Comparison of ENCODE assay signal across 24 cellular contexts in the genomic region with DNA sequence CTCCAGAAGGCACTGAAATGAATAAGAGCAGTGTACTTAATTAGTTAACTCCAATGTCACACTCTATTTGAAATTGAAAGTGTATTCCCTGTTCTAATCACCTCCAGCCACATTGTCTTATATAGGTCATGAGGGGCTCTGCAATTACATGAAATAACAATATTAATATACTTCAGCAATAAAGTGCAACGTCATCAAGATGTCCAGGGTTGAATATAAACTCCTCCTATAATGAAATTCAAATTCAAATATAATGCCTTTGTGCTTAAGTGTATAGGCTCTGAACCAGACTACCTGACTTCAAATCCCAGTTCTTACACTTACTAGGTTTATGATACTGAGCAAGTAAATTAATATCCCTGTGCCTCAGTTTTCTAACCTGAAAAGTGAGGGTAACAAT.
DNase-seq lines count a peak whose midpoint lies in the region; ATAC-seq, FAIRE-seq and TF ChIP-seq lines count a peak whose summit lies in the region.
"Had no signal": no experiment of that assay in that cellular context is flagged by ENCODE, and none has a peak within 500 bp of the region (broad histone marks: within the 10 kb centered on the region; RNA-seq: fewer than 3 reads in every experiment).

No MANE protein-coding gene starts in this region.

- no peak overlapping the region for H3K4ac ChIP-seq in IMR-90 (ENCODE audit: low read depth, low read length)

- H2BK15ac ChIP-seq in IMR-90 (ENCODE audit: low read depth, low read length): no peak overlapping the region

- DNase-seq in HepG2 (ENCODE audit: low spot score) (no peak), right lobe of liver (no peak), IMR-90 (no peak), Calu3 (no peak)
- DNase-seq: 8988T; AML-193; Caco-2; CD4-positive, alpha-beta T cell; CD8-positive, alpha-beta T cell; DMS153; DMS53; DMS79; DND-41; EL; GDM1 had no signal

- no peaks in the 10 kb centered on the region for H3K36me3 ChIP-seq in HepG2 (replicated peaks in 1 of 2; ENCODE audit: control insufficient read depth in 1 of 2, insufficient read depth in 2 of 2, low read length in 2 of 2)
- H3K36me3 ChIP-seq in right lobe of liver: no peaks in the 10 kb centered on the region
- no peaks in the 10 kb centered on the region for H3K36me3 ChIP-seq in IMR-90 (ENCODE audit: control insufficient read depth, insufficient read depth, low read length)
- H3K36me3 ChIP-seq: BLaER1 treated with 17β-estradiol and CSF1 and Interleukin-3, amounts not matched to agents 10 nM and 100 nM had no signal

- H4K91ac ChIP-seq in IMR-90 (ENCODE audit: insufficient read depth, low read depth, low read length): no peak overlapping the region

- H3K27me3 ChIP-seq in HepG2 (ENCODE audit: control insufficient read depth in 1 of 2, insufficient read depth in 2 of 2, low read length in 2 of 2) (no peaks in the 10 kb centered on the region), right lobe of liver (no peaks in the 10 kb centered on the region), IMR-90 (ENCODE audit: control insufficient read depth, insufficient read depth, low read length) (no peaks in the 10 kb centered on the region)
- H3K27me3 ChIP-seq: BLaER1 treated with 17β-estradiol and CSF1 and Interleukin-3, amounts not matched to agents 10 nM and 100 nM had no signal

- no peak overlapping the region for H4K5ac ChIP-seq in IMR-90 (ENCODE audit: low read depth, low read length)

- TF ChIP-seq EP300 in HepG2 (IDR thresholded peaks at IDR 0.05; ENCODE audit: low read depth in 2 of 2, low read length in 2 of 2) (no peak), HepG2 (CRISPR knock-in tag; IDR thresholded peaks at IDR 0.05; ENCODE audit: borderline replicate concordance) (no peak)

- in situ Hi-C loops in HepG2 (cut with HindIII; ENCODE audit: extremely low pct_ligation_motif_present, low pct_unique_long_range_greater_than_20kb): no loop called here
- in situ Hi-C loops in IMR-90 (cut with MboI; ENCODE audit: low sequenced_read_pairs): no loop called here

- no peak for TF ChIP-seq POLR2A in HepG2 (IDR thresholded peaks at IDR 0.05; ENCODE audit: insufficient read depth in 1 of 2, low read depth in 2 of 2, low read length in 2 of 2)
- TF ChIP-seq POLR2A in right lobe of liver (IDR thresholded peaks at IDR 0.05): no peak
- no peak for TF ChIP-seq POLR2A in IMR-90 (IDR thresholded peaks at IDR 0.05; ENCODE audit: low read depth, low read length)

- no peak overlapping the region for H2BK5ac ChIP-seq in IMR-90 (ENCODE audit: low read depth, low read length, poor library complexity, severe bottlenecking)

- dilution Hi-C loops in IMR-90 (cut with HindIII; ENCODE audit: low sequenced_read_pairs, unreplicated experiment): no loop called here

- intact Hi-C loops in HepG2 (cut with micrococcal nuclease; ENCODE audit: unreplicated experiment): no loop called here
- intact Hi-C loops in right lobe of liver (cut with DNase I): no loop called here
- intact Hi-C loops in IMR-90 (cut with micrococcal nuclease): no loop called here
- intact Hi-C loops in Calu3 (cut with micrococcal nuclease; ENCODE audit: unreplicated experiment): no loop called here

- no peaks in the 10 kb centered on the region for H3K36me3 Mint-ChIP-seq in Calu3 (ENCODE audit: insufficient read depth, unreplicated experiment)
- H3K36me3 Mint-ChIP-seq: CD8-positive, alpha-beta T cell had no signal

- H3K4me3 ChIP-seq in HepG2 (replicated peaks in 1 of 3; ENCODE audit: insufficient read depth in 1 of 3, low read depth in 2 of 3, low read length in 3 of 3) (no peak overlapping the region), right lobe of liver (no peak overlapping the region), IMR-90 (ENCODE audit: insufficient read depth, low read depth, low read length) (no peak overlapping the region)
- H3K4me3 ChIP-seq: BLaER1 treated with 17β-estradiol and CSF1 and Interleukin-3, amounts not matched to agents 10 nM and 100 nM; GM12878 had no signal

- H3K9me1 ChIP-seq in IMR-90 (ENCODE audit: insufficient read depth, low read length): no peaks in the 10 kb centered on the region

- no peak overlapping the region for H3K18ac ChIP-seq in IMR-90 (ENCODE audit: low read depth, low read length)

- H3K56ac ChIP-seq in IMR-90 (ENCODE audit: extremely low read depth, insufficient read depth, low read length): no peak overlapping the region

- H2AFZ ChIP-seq in HepG2 (ENCODE audit: low read length) (no peak overlapping the region), IMR-90 (replicated peaks; ENCODE audit: low read length, poor library complexity) (no peak overlapping the region)

- H2BK120ac ChIP-seq in IMR-90 (ENCODE audit: low read depth, low read length): no peak overlapping the region

- H3K27me3 Mint-ChIP-seq in Calu3 (ENCODE audit: unreplicated experiment): no peaks in the 10 kb centered on the region
- H3K27me3 Mint-ChIP-seq: B cell; CD4-positive, alpha-beta T cell had no signal

- no peak overlapping the region for H2AK9ac ChIP-seq in IMR-90 (replicated peaks; ENCODE audit: low read depth, low read length, poor library complexity)

- H3K4me2 ChIP-seq in HepG2 (ENCODE audit: low read depth, low read length) (no peak overlapping the region), IMR-90 (ENCODE audit: low read depth, low read length) (no peak overlapping the region)
- H3K4me2 ChIP-seq: BLaER1 treated with 17β-estradiol and CSF1 and Interleukin-3, amounts not matched to agents 10 nM and 100 nM had no signal

- no peaks in the 10 kb centered on the region for H3K79me1 ChIP-seq in IMR-90 (ENCODE audit: low read depth in 1 of 2, low read length in 2 of 2)

- no peak overlapping the region for H2BK20ac ChIP-seq in IMR-90 (ENCODE audit: low read depth, low read length)

- no peak for FAIRE-seq in HepG2 (lab: Jason Lieb, UNC)
- FAIRE-seq: A204.1, GM12878, GM12892, GM18507, GM19239 had no signal

- BruUV-seq in HepG2 (replicated peaks; lab: Mats Ljungman, UMichigan) (no TSS peak), IMR-90 (replicated peaks; lab: Mats Ljungman, UMichigan) (no TSS peak), Calu3 (replicated peaks; lab: Mats Ljungman, UMichigan) (no TSS peak)

- H4K8ac ChIP-seq in IMR-90 (ENCODE audit: low read depth in 2 of 2, low read length in 2 of 2): no peak overlapping the region

- ATAC-seq in HepG2 (no peak), right lobe of liver (no peak), IMR-90 (ENCODE audit: low read depth) (no peak), GM19397 (IDR thresholded peaks at IDR 0.05; ENCODE audit: unreplicated experiment) (no peak)
- ATAC-seq: CD8-positive, alpha-beta T cell; GM12878 had no signal

- no peak overlapping the region for H3K23ac ChIP-seq in IMR-90 (ENCODE audit: low read depth, low read length)

- 0% methylated on average over 1 of the region's 1 CpG for WGBS in HepG2 (ENCODE audit: low lambda C conversion rate)
- 0% methylated on average over 1 of the region's 1 CpG for WGBS in right lobe of liver (ENCODE audit: insufficient coverage, low coverage, low lambda C conversion rate, missing lambda C conversion rate)
- no CpG with 5 or more reads among the region's 1 CpG for WGBS in IMR-90 (ENCODE audit: extremely low coverage in 2 of 2, insufficient read length in 1 of 2), 2 experiments

- no peak overlapping the region for H3K4me3 Mint-ChIP-seq in Calu3 (ENCODE audit: low read depth, unreplicated experiment)
- H3K4me3 Mint-ChIP-seq: B cell; CD4-positive, alpha-beta T cell; CD8-positive, alpha-beta T cell had no signal

- H3K14ac ChIP-seq in IMR-90 (replicated peaks; ENCODE audit: low read depth, low read length): no peak overlapping the region

- H3K9ac ChIP-seq in HepG2 (ENCODE audit: insufficient read depth, low read depth, low read length) (no peak overlapping the region), IMR-90 (ENCODE audit: low read depth, low read length) (no peak overlapping the region)
- H3K9ac ChIP-seq: BLaER1 treated with 17β-estradiol and CSF1 and Interleukin-3, amounts not matched to agents 10 nM and 100 nM had no signal

- TF ChIP-seq CTCF in HepG2 (CRISPR knock-in tag; IDR thresholded peaks at IDR 0.05): no peak
- TF ChIP-seq CTCF in right lobe of liver (IDR thresholded peaks at IDR 0.05): no peak
- no peak for TF ChIP-seq CTCF in IMR-90 (conservative IDR thresholded peaks at IDR 0.05; ENCODE audit: low read depth, low read length)
- TF ChIP-seq CTCF in Calu3 (IDR thresholded peaks at IDR 0.05; ENCODE audit: unreplicated experiment): no peak

- POLR2A ChIA-PET in HepG2 (lab: Yijun Ruan, JAX) (no interaction called here), IMR-90 (lab: Charles Lee; ENCODE audit: unreplicated experiment) (no interaction called here)

- H2AK5ac ChIP-seq in IMR-90 (ENCODE audit: low read depth, low read length): no peak overlapping the region

- H3K79me2 ChIP-seq in HepG2 (ENCODE audit: insufficient read depth, low read length): no peaks in the 10 kb centered on the region

- H3K4me1 Mint-ChIP-seq in Calu3 (ENCODE audit: low read depth, unreplicated experiment): no peaks in the 10 kb centered on the region
- H3K4me1 Mint-ChIP-seq: B cell had no signal

- no peaks in the 10 kb centered on the region for H3K4me1 ChIP-seq in HepG2 (ENCODE audit: insufficient read depth, low read length)
- no peaks in the 10 kb centered on the region for H3K4me1 ChIP-seq in right lobe of liver
- no peaks in the 10 kb centered on the region for H3K4me1 ChIP-seq in IMR-90 (ENCODE audit: control insufficient read depth, insufficient read depth, low read length)
- H3K4me1 ChIP-seq: Caco-2 had no signal

- CTCF ChIA-PET in HepG2 (lab: Yijun Ruan, JAX; ENCODE audit: low intra/inter-chr PET ratio, low total read pairs) (no interaction called here), IMR-90 (lab: Yijun Ruan, JAX) (no interaction called here), Calu3 (lab: Charles Lee) (no interaction called here)

- no peaks in the 10 kb centered on the region for H4K20me1 ChIP-seq in HepG2 (ENCODE audit: insufficient read depth, low read length)
- no peaks in the 10 kb centered on the region for H4K20me1 ChIP-seq in IMR-90 (ENCODE audit: insufficient read depth, low read length)
- H4K20me1 ChIP-seq: BLaER1 treated with 17β-estradiol and CSF1 and Interleukin-3, amounts not matched to agents 10 nM and 100 nM had no signal

- TF ChIP-seq RAD21 in HepG2 (CRISPR knock-in tag; IDR thresholded peaks at IDR 0.05): no peak
- TF ChIP-seq RAD21 in IMR-90 (IDR thresholded peaks at IDR 0.05; ENCODE audit: low read length): no peak

- H3K27ac Mint-ChIP-seq in Calu3 (ENCODE audit: unreplicated experiment): no peak overlapping the region
- H3K27ac Mint-ChIP-seq: B cell; CD4-positive, alpha-beta T cell; CD8-positive, alpha-beta T cell had no signal

- no peaks in the 10 kb centered on the region for H3K9me3 Mint-ChIP-seq in Calu3 (ENCODE audit: low read depth, unreplicated experiment)
- H3K9me3 Mint-ChIP-seq: CD4-positive, alpha-beta T cell; CD8-positive, alpha-beta T cell had no signal

- H3K27ac ChIP-seq in HepG2 (ENCODE audit: extremely low read length, insufficient read depth, low read length): no peak overlapping the region
- no peak overlapping the region for H3K27ac ChIP-seq in right lobe of liver
- no peak overlapping the region for H3K27ac ChIP-seq in IMR-90 (ENCODE audit: insufficient read depth, low read length)
- H3K27ac ChIP-seq: BLaER1 treated with 17β-estradiol and CSF1 and Interleukin-3, amounts not matched to agents 10 nM and 100 nM; C4-2B had no signal

- H3K9me3 ChIP-seq in HepG2 (ENCODE audit: low read length) (no peaks in the 10 kb centered on the region), right lobe of liver (no peaks in the 10 kb centered on the region), IMR-90 (ENCODE audit: control insufficient read depth, insufficient read depth, low read length) (no peaks in the 10 kb centered on the region; the same call in 1 of the 2 replicates)
- H3K9me3 ChIP-seq: BLaER1 treated with 17β-estradiol and CSF1 and Interleukin-3, amounts not matched to agents 10 nM and 100 nM; Caco-2 had no signal
